Comparison of ENCODE assay signal across 10 cellular contexts in genomic region chr5:87541033-87541432, GRCh38.
DNase-seq lines count a peak whose midpoint lies in the region; ATAC-seq and TF ChIP-seq lines count a peak whose summit lies in the region.
"Had no signal": no experiment of that assay in that cellular context is flagged by ENCODE, and none has a peak within 500 bp of the region (broad histone marks: within the 10 kb centered on the region; RNA-seq: fewer than 3 reads in every experiment).

No MANE protein-coding gene starts in this region.

- ATAC-seq in GM21423 (IDR thresholded peaks at IDR 0.05; ENCODE audit: unreplicated experiment) (no peak), natural killer cell (no peak)
- ATAC-seq: A549, Panc1 had no signal

- no peak overlapping the region for H3K27ac Mint-ChIP-seq in natural killer cell

- no peak overlapping the region for H3K4me3 Mint-ChIP-seq in natural killer cell

- DNase-seq in NCI-H1417 (lab: John Stamatoyannopoulos, UW) (peak; percentile 2 to 55 (median 21)), NCI-H1417 treated with DMSO at 0.1 percent for 48 hours (lab: John Stamatoyannopoulos, UW) (no peak), SW480 (ENCODE audit: low spot score) (peak; percentile 15), head of caudate nucleus (peak; percentile 43 to 97 (median 86)), stromal cell of bone marrow (ENCODE audit: low read depth) (peak; percentile 47), natural killer cell (no peak)
- DNase-seq in stimulated activated CD4-positive, alpha-beta T cell treated with anti-CD3 and anti-CD28 coated beads, Interleukin-2, amount 100 ng/mL, for 48 hours: no peak

- peaks cover 0 to 3% of the 10 kb centered on the region in 2 donors for H3K9me3 Mint-ChIP-seq in natural killer cell

- no peaks in the 10 kb centered on the region for H3K36me3 Mint-ChIP-seq in natural killer cell

- no peaks in the 10 kb centered on the region for H3K27me3 Mint-ChIP-seq in natural killer cell (ENCODE audit: low read depth in 2 of 2)

- H3K4me1 Mint-ChIP-seq in natural killer cell: no peaks in the 10 kb centered on the region

- no peak for TF ChIP-seq CTCF in natural killer cell (IDR thresholded peaks at IDR 0.05)

- intact Hi-C loops in head of caudate nucleus (cut with DNase I) (loop anchor here (10.0 kb wide), 1 partner anchor 204 kb away; no protein-coding TSS in a partner anchor), natural killer cell (cut with micrococcal nuclease) (no loop called here)

Comparison
In these comparisons a context has a peak if more than half of its experiments do, and no peak if none do; other contexts are left out.
1. DNase-seq: peak in NCI-H1417 (3 of 3), SW480 (single experiment), head of caudate nucleus (42 of 42) and stromal cell of bone marrow (single experiment); none in NCI-H1417 treated with DMSO at 0.1 percent for 48 hours (single experiment), stimulated activated CD4-positive, alpha-beta T cell treated with anti-CD3 and anti-CD28 coated beads, Interleukin-2, amount 100 ng/mL, for 48 hours (0 of 2) and natural killer cell (single experiment).